Comparison of ENCODE assay signal across 1 cellular context in the genomic region with DNA sequence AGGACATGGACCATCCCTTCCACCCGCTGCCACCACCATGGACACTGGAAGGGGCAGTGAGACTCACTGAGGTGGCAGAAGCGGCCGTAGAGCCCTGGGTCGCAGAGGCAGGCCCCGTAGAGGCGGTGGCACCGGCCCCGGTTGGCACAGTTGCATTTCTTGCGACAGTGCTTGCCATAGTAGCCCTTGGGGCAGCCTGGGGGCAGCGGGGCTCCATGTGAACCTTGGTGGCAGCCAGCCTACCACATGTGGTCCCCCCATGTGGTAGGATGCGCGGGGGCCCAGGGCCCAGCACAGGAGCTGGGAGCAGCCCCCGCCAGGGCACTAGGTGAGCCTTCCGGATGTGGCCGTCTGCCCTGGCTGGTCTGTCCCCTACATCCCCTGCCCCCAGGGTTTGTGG.
TF ChIP-seq lines count a peak whose summit lies in the region.

No MANE protein-coding gene starts in this region.

TF ChIP-seq in H1, 55 proteins besides CTCF, POLR2A, EP300 and RAD21 (continued from another document):
- TF ChIP-seq SIN3A (conservative IDR thresholded peaks at IDR 0.05 in 1 of 2, IDR thresholded peaks at IDR 0.05 in 1 of 2; ENCODE audit: low read depth in 1 of 2, low read length in 2 of 2), result no peak
- no peak for TF ChIP-seq CBX5 (IDR thresholded peaks at IDR 0.05; ENCODE audit: low read depth, low read length)
- no peak for TF ChIP-seq EZH2 (IDR thresholded peaks at IDR 0.05; ENCODE audit: low read depth, low read length, severe bottlenecking)
- no peak for TF ChIP-seq ASH2L (IDR thresholded peaks at IDR 0.05; ENCODE audit: low read length)
- no peak for TF ChIP-seq BCL11A (IDR thresholded peaks at IDR 0.05; ENCODE audit: low read depth in 2 of 2, low read length in 2 of 2)
- no peak for TF ChIP-seq CTBP2 (IDR thresholded peaks at IDR 0.05; ENCODE audit: borderline replicate concordance, insufficient read depth, insufficient read length, low read length)
- no peak for TF ChIP-seq TAF7 (optimal IDR thresholded peaks at IDR 0.05; ENCODE audit: borderline replicate concordance, low read depth, low read length)
- no peak for TF ChIP-seq BACH1 (IDR thresholded peaks at IDR 0.05; ENCODE audit: low read length)
- TF ChIP-seq SIRT6 (IDR thresholded peaks at IDR 0.05; ENCODE audit: low read length), result no peak
- TF ChIP-seq CREB1 (IDR thresholded peaks at IDR 0.05), result no peak
- TF ChIP-seq, protein P1, sequence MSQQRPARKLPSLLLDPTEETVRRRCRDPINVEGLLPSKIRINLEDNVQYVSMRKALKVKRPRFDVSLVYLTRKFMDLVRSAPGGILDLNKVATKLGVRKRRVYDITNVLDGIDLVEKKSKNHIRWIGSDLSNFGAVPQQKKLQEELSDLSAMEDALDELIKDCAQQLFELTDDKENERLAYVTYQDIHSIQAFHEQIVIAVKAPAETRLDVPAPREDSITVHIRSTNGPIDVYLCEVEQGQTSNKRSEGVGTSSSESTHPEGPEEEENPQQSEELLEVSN (IDR thresholded peaks at IDR 0.05), result no peak
- no peak for TF ChIP-seq YY1 (IDR thresholded peaks at IDR 0.05; ENCODE audit: low read depth, low read length)
- TF ChIP-seq JUND (IDR thresholded peaks at IDR 0.05; ENCODE audit: low read length), result no peak
- no peak for TF ChIP-seq RXRA (IDR thresholded peaks at IDR 0.05; ENCODE audit: insufficient read depth, low read depth, low read length)
- TF ChIP-seq ZNF274 (IDR thresholded peaks at IDR 0.05; ENCODE audit: borderline replicate concordance, extremely low read depth, low read length), result no peak
